27 cellular contexts compared by ENCODE assay signal in the genomic region with DNA sequence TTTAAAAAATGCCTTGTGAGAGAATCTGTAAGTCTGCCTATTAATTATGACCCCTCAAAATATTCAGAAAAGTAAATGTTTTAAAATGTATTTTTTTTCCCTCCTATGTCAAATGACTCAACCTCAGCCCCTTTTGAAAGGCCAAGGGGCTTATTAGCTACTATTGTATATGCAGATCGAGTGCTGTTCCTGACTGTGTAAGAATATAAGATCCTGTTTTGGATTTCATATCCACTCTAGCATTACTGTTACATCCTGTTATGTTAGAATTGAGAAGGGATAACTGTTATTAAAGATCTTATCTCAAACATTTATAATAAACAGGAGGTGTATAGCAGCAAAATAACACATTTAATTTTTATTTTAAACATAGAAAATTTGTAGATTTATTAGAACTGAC. TPM values are rescaled to one million over a fixed set of nuclear protein-coding genes. Genes with fewer than 3 reads are reported as not detected.
"Had no signal": no experiment of that assay in that cellular context is flagged by ENCODE, and none has a peak within 500 bp of the region (broad histone marks: within the 10 kb centered on the region; RNA-seq: fewer than 3 reads in every experiment).

No MANE protein-coding gene starts in this region.

- H3K27me3 Mint-ChIP-seq: effector memory CD8-positive, alpha-beta T cell; memory B cell; stimulated activated memory B cell treated with anti-CD40 and anti-IgM and Interleukin-4, amounts not matched to agents 10 μg/mL and 1 μg/mL and 100 μg/mL, for 72 hours had no signal

- H3K9me3 Mint-ChIP-seq: effector memory CD8-positive, alpha-beta T cell; memory B cell; natural killer cell had no signal

- H3K4me3 Mint-ChIP-seq: effector memory CD8-positive, alpha-beta T cell; memory B cell; natural killer cell; stimulated activated memory B cell treated with anti-CD40 and anti-IgM and Interleukin-4, amounts not matched to agents 10 μg/mL and 1 μg/mL and 100 μg/mL, for 72 hours had no signal

- ATAC-seq: effector memory CD8-positive, alpha-beta T cell; gastrocnemius medialis; left ventricle myocardium superior; lower lobe of right lung; natural killer cell; psoas muscle; right cardiac atrium; stimulated activated memory B cell treated with anti-CD40 and anti-IgM and Interleukin-4, amounts not matched to agents 10 μg/mL and 1 μg/mL and 100 μg/mL, for 72 hours; stimulated activated naive CD8-positive, alpha-beta T cell treated with anti-CD3 and anti-CD28 coated beads, Interleukin-15, Interleukin-2, amounts not matched to agents 100 U/mL and 50 U/mL, for 24 hours had no signal

- H3K27me3 ChIP-seq: gastrocnemius medialis, ovary, spleen, testis, tibial artery, upper lobe of left lung, uterus had no signal

- H3K27ac ChIP-seq: gastrocnemius medialis, lower lobe of right lung, ovary, psoas muscle, skin epidermis, testis, tibial artery, uterus had no signal

- H3K36me3 ChIP-seq: ovary, uterus had no signal

- H3K4me1 ChIP-seq: testis, tibial artery, uterus had no signal

- H3K4me3 ChIP-seq: gastrocnemius medialis, lower lobe of right lung, ovary, psoas muscle, skin epidermis, spleen, testis, tibial artery, upper lobe of left lung, uterus had no signal

- DNase-seq: effector memory CD8-positive, alpha-beta T cell; foreskin fibroblast; gastrocnemius medialis; head of caudate nucleus; left ventricle myocardium superior; lower lobe of right lung; natural killer cell; occipital lobe; ovary; posterior cingulate gyrus; psoas muscle; right cardiac atrium; spleen; stimulated activated CD4-positive, alpha-beta T cell treated with anti-CD3 and anti-CD28 coated beads, Interleukin-4, amount 100 ng/mL, for 4 hours; stimulated activated naive CD8-positive, alpha-beta T cell treated with anti-CD3 and anti-CD28 coated beads, Interleukin-15, Interleukin-2, amounts not matched to agents 100 U/mL and 50 U/mL, for 24 hours; substantia nigra; testis; tibial artery; upper lobe of left lung; uterus had no signal

- H3K9me3 ChIP-seq: gastrocnemius medialis, lower lobe of right lung, ovary, psoas muscle, spleen, testis, tibial artery, upper lobe of left lung, uterus had no signal

- H3K27ac Mint-ChIP-seq: memory B cell; stimulated activated memory B cell treated with anti-CD40 and anti-IgM and Interleukin-4, amounts not matched to agents 10 μg/mL and 1 μg/mL and 100 μg/mL, for 72 hours had no signal

RNA-seq across cellular contexts. Expression of a gene that starts 46.6 kb away (rescaled TPM):
- total RNA-seq: gastrocnemius medialis, glomerular endothelial cell, left ventricle myocardium superior, lower lobe of right lung, mononuclear cell, natural killer cell, occipital lobe, psoas muscle, right cardiac atrium, uterus had no signal
- polyA plus RNA-seq: esophagus, keratinocyte, ovary, right cardiac atrium had no signal
